ENCODE assay signal across 8 cellular contexts in the genomic region with DNA sequence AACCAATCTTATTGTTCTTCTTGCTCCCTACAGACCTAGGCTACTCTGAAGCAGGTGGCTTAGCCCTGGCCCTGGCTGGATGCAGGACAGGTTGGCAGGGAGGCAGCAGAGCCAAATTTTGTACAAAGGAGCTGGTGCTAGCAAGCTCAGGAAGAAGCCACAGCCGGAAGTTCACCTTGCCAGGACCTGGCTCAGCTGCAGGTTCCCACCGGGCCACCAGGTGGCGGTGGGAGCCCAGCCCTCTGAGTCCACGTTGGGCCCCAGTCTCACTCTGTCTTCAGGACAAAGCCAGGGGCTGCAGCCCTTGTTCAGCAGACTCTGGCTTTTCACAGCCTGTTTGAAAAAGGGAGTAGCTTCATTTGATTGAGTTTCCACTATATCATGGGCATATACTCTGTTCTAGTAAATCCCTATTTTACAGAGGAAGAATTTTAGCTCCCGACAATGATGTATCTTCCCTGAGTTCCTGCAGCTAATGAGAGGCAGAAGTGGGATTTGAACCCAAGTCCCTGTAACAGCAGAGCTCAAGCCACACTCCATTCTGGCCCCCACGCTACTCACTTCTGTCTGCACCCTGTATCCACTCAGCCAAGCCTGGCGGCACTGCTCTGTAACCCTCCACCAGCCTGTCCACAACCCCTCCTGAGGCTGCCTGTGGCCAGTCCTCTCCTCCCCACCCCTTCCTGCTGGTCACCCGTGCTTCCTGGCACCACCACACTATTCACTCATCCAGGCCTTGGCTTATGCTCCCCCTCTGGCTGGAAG. TPM values are rescaled to one million over a fixed set of nuclear protein-coding genes. Genes with fewer than 3 reads are reported as not detected.
DNase-seq lines count a peak whose midpoint lies in the region; ATAC-seq, FAIRE-seq and TF ChIP-seq lines count a peak whose summit lies in the region.

No MANE protein-coding gene starts in this region.

- ATAC-seq in HG03039 (IDR thresholded peaks at IDR 0.05; ENCODE audit: unreplicated experiment) (peak; percentile 36), K562 (peak; percentile 72), HG02763 (IDR thresholded peaks at IDR 0.05; ENCODE audit: unreplicated experiment) (no peak)

- peak overlapping the region; percentile 90 for H2AFZ ChIP-seq in K562 (ENCODE audit: low read depth, low read length)

- in situ Hi-C loops in K562 (cut with MboI): loop anchor here (5.0 kb wide), 1 partner anchor 51 kb away; no protein-coding TSS in a partner anchor

- H3K9me1 ChIP-seq in K562 (ENCODE audit: control insufficient read depth, insufficient read depth, low read length): no peaks in the 10 kb centered on the region

- no peak overlapping the region; the same call in 1 of the 2 replicates for H3K4me2 ChIP-seq in K562 (ENCODE audit: insufficient read depth, low read length)

- H3K27me3 ChIP-seq in K562 (ENCODE audit: control insufficient read depth in 2 of 2, insufficient read depth in 2 of 2, low read length in 2 of 2) (no peaks in the 10 kb centered on the region), skeletal muscle tissue (ENCODE audit: control insufficient read depth in 3 of 3, insufficient read depth in 3 of 3, low read length in 3 of 3) (no peaks in the 10 kb centered on the region)

- H3K36me3 ChIP-seq in K562 (ENCODE audit: control insufficient read depth, insufficient read depth, low read length) (peaks cover 11% of the 10 kb centered on the region; the same call in 2 of the 3 replicates), skeletal muscle tissue (ENCODE audit: control insufficient read depth in 3 of 3, insufficient read depth in 3 of 3, low read length in 3 of 3) (peaks cover 5 to 9% (median 8%) of the 10 kb centered on the region in 3 donors)

- WGBS in K562 (ENCODE audit: insufficient coverage, low coverage, missing lambda C conversion rate): 28% methylated on average over 8 of the region's 8 CpGs

- peaks cover 7% of the 10 kb centered on the region for H4K20me1 ChIP-seq in K562 (replicated peaks; ENCODE audit: control insufficient read depth, insufficient read depth, low read length)

- H3K9me3 ChIP-seq in K562 (replicated peaks; ENCODE audit: control insufficient read depth, insufficient read depth, low read depth, low read length) (no peaks in the 10 kb centered on the region), skeletal muscle tissue (ENCODE audit: control insufficient read depth in 3 of 3, low read length in 3 of 3) (no peaks in the 10 kb centered on the region)

- H3K9ac ChIP-seq in K562 (ENCODE audit: insufficient read depth in 1 of 2, low read depth in 2 of 2, low read length in 2 of 2) (peak overlapping the region; percentile 86 to 99), skeletal muscle tissue (ENCODE audit: low read depth in 1 of 3, low read length in 3 of 3) (peak overlapping the region in 2 of 3 donors; percentile 3 to 71)

- DNase-seq in NCI-H2107 (lab: John Stamatoyannopoulos, UW): peak; percentile 81
- DNase-seq in UCSD-AML1 (lab: John Stamatoyannopoulos, UW; ENCODE audit: unreplicated experiment): peak; percentile 81
- DNase-seq in K562 (ENCODE audit: extremely low read depth in 1 of 4, low spot score in 3 of 4): peak; percentile 82 to 93 (median 86)
- DNase-seq in iPS DF 19.7 (ENCODE audit: low read depth, low spot score): peak; percentile 45

- intact Hi-C loops in K562 (cut with micrococcal nuclease): loop anchor here (1.0 kb wide), 1 partner anchor 49 kb away; no protein-coding TSS in a partner anchor

- peak; percentile 97 for TF ChIP-seq CTCF in GM12875 (IDR thresholded peaks at IDR 0.05; ENCODE audit: borderline replicate concordance, insufficient read depth, low read depth, low read length)
- peak; percentile 96 to 98 (median 98) for TF ChIP-seq CTCF in K562 (IDR thresholded peaks at IDR 0.05 in 2 of 3, conservative IDR thresholded peaks at IDR 0.05 in 1 of 3; ENCODE audit: insufficient read depth in 2 of 3, low read depth in 1 of 3, low read length in 3 of 3)

- BruUV-seq in K562 (replicated peaks; lab: Mats Ljungman, UMichigan): no TSS peak

- CTCF ChIA-PET in K562 (lab: Yijun Ruan, JAX; ENCODE audit: low intra/inter-chr PET ratio): interaction anchor here (0.6 to 8.5 kb wide), 5 partner anchors 49 to 292 kb away, joined by 3 to 135 read pairs (median 5); no protein-coding TSS in a partner anchor

- POLR2A ChIA-PET in K562 (lab: Yijun Ruan, JAX): interaction anchor here (0.7 to 3.2 kb wide), 14 partner anchors 9 to 1375 kb away, joined by 3 to 19 read pairs (median 4); a partner anchor contains a TSS

- TF ChIP-seq EP300 in K562 (IDR thresholded peaks at IDR 0.05; ENCODE audit: low read length): no peak

- peak overlapping the region; percentile 80 for H3K27ac ChIP-seq in K562 (ENCODE audit: extremely low read depth, low read depth, low read length)
- no peak overlapping the region for H3K27ac ChIP-seq in skeletal muscle tissue (ENCODE audit: low read depth, low read length)

- FAIRE-seq in K562 (lab: Jason Lieb, UNC): peak; percentile 80

- TF ChIP-seq RAD21 in K562 (CRISPR knock-in tag; conservative IDR thresholded peaks at IDR 0.05 in 1 of 2, IDR thresholded peaks at IDR 0.05 in 1 of 2): peak; percentile 97 to 99

- no peak for TF ChIP-seq POLR2A in K562 (conservative IDR thresholded peaks at IDR 0.05)

- H3K4me1 ChIP-seq in K562 (replicated peaks in 1 of 2; ENCODE audit: control insufficient read depth in 2 of 2, insufficient read depth in 2 of 2, low read length in 2 of 2) (peaks cover 41 to 65% of the 10 kb centered on the region in 2 experiments; a peak in 4 of 5 replicates), skeletal muscle tissue (ENCODE audit: control insufficient read depth in 3 of 3, insufficient read depth in 3 of 3, low read length in 3 of 3) (peaks cover 35 to 50% (median 36%) of the 10 kb centered on the region in 3 donors)

- H3K79me2 ChIP-seq in K562 (ENCODE audit: control insufficient read depth, insufficient read depth, low read length): peaks cover 33% of the 10 kb centered on the region

- H3K4me3 ChIP-seq in GM12875 (ENCODE audit: low read depth, low read length) (no peak overlapping the region), K562 (no peak overlapping the region), skeletal muscle tissue (ENCODE audit: low read length in 3 of 3) (no peak overlapping the region)

RNA-seq across cellular contexts. Expression of a gene that starts 3.3 kb away (rescaled TPM):
- total RNA-seq in K562 (2011; cell fraction: chromatin; rRNA removed; ENCODE audit: low replicate concordance): 149 and 318 TPM in 2 replicates
- 164 and 169 TPM in 2 replicates for total RNA-seq in K562 (2011; cell fraction: nucleolus; rRNA removed)
- total RNA-seq in K562 (2011; cell fraction: nucleoplasm; rRNA removed): 118 and 132 TPM in 2 replicates
- 28.5 and 35.2 TPM in 2 replicates for total RNA-seq in K562 (2014; rRNA removed)
- 12.0 and 13.9 TPM in 2 replicates for total RNA-seq in K562 (2014; rRNA removed; fragmentation: Illumina TruSeq; extraction: Trizol)
- 19.3 and 21.7 TPM in 2 replicates for total RNA-seq in K562 (2015; rRNA removed; fragmentation: Illumina TruSeq; extraction: Trizol)
- total RNA-seq in K562 (2021): 53.6 and 61.7 TPM in 2 replicates
- polyA plus RNA-seq in K562 (2011; rRNA removed): 30.8 and 58.0 TPM in 2 replicates
- polyA plus RNA-seq in K562 (2011; cell fraction: cytosol; rRNA removed): 40.7 and 63.4 TPM in 2 replicates
- polyA plus RNA-seq in K562 (2011; cell fraction: nucleus; rRNA removed): 222 and 275 TPM in 2 replicates
- 43.1 and 60.5 TPM in 2 replicates for polyA plus RNA-seq in K562 (2012)
- 34.0 and 36.6 TPM in 2 replicates for polyA plus RNA-seq in K562 (2014; fragmentation: Illumina TruSeq; extraction: Trizol)
- 1 to 10 TPM; 2.0 to 2.3 TPM for polyA plus RNA-seq in K562 (2014; fragmentation: Nextera tagmentation; extraction: Ambion mirVana)
- polyA plus RNA-seq in K562 (2014; rRNA removed): 45.6 and 52.6 TPM in 2 replicates
- 25.9 and 30.8 TPM in 2 replicates for polyA minus RNA-seq in K562 (2011; rRNA and poly(A)+ RNA removed)
- 27.2 and 40.0 TPM in 2 replicates for polyA minus RNA-seq in K562 (2011; cell fraction: cytosol; rRNA and poly(A)+ RNA removed)
- polyA minus RNA-seq in K562 (2011; cell fraction: nucleus; rRNA and poly(A)+ RNA removed): 62.5 and 67.2 TPM in 2 replicates
- 6.8 TPM for total RNA-seq in skeletal muscle tissue

RNA-seq across cellular contexts. Expression of a gene that starts 3.4 kb away (rescaled TPM):
- 556 and 576 TPM in 2 replicates for total RNA-seq in K562 (2011; cell fraction: chromatin; rRNA removed; ENCODE audit: low replicate concordance)
- total RNA-seq in K562 (2011; cell fraction: nucleolus; rRNA removed): 305 and 316 TPM in 2 replicates
- total RNA-seq in K562 (2011; cell fraction: nucleoplasm; rRNA removed): 405 and 524 TPM in 2 replicates
- 273 and 325 TPM in 2 replicates for total RNA-seq in K562 (2014; rRNA removed)
- total RNA-seq in K562 (2014; rRNA removed; fragmentation: Illumina TruSeq; extraction: Trizol): 237 and 239 TPM in 2 replicates
- total RNA-seq in K562 (2015; rRNA removed; fragmentation: Illumina TruSeq; extraction: Trizol): 250 and 251 TPM in 2 replicates
- total RNA-seq in K562 (2021): 307 and 322 TPM in 2 replicates
- 290 and 343 TPM in 2 replicates for polyA plus RNA-seq in K562 (2011; rRNA removed)
- 317 and 331 TPM in 2 replicates for polyA plus RNA-seq in K562 (2011; cell fraction: cytosol; rRNA removed)
- polyA plus RNA-seq in K562 (2011; cell fraction: nucleus; rRNA removed): 256 and 322 TPM in 2 replicates
- 149 and 169 TPM in 2 replicates for polyA plus RNA-seq in K562 (2012)
- 259 and 266 TPM in 2 replicates for polyA plus RNA-seq in K562 (2014; fragmentation: Illumina TruSeq; extraction: Trizol)
- 100 to 1,000 TPM; 172 to 361 TPM for polyA plus RNA-seq in K562 (2014; fragmentation: Nextera tagmentation; extraction: Ambion mirVana)
- polyA plus RNA-seq in K562 (2014; rRNA removed): 201 and 224 TPM in 2 replicates
- 588 and 731 TPM in 2 replicates for polyA minus RNA-seq in K562 (2011; rRNA and poly(A)+ RNA removed)
- 325 and 351 TPM in 2 replicates for polyA minus RNA-seq in K562 (2011; cell fraction: cytosol; rRNA and poly(A)+ RNA removed)
- polyA minus RNA-seq in K562 (2011; cell fraction: nucleus; rRNA and poly(A)+ RNA removed): 120 and 182 TPM in 2 replicates
- 215 TPM for total RNA-seq in skeletal muscle tissue

RNA-seq across cellular contexts. Expression of a gene that starts 25.3 kb away (rescaled TPM):
- 84.8 and 201 TPM in 2 replicates for total RNA-seq in K562 (2011; cell fraction: chromatin; rRNA removed; ENCODE audit: low replicate concordance)
- total RNA-seq in K562 (2011; cell fraction: nucleolus; rRNA removed): 195 and 226 TPM in 2 replicates
- total RNA-seq in K562 (2011; cell fraction: nucleoplasm; rRNA removed): 160 and 163 TPM in 2 replicates
- 29.2 and 42.5 TPM in 2 replicates for total RNA-seq in K562 (2014; rRNA removed)
- total RNA-seq in K562 (2014; rRNA removed; fragmentation: Illumina TruSeq; extraction: Trizol): 24.9 and 30.4 TPM in 2 replicates
- 36.9 and 37.6 TPM in 2 replicates for total RNA-seq in K562 (2015; rRNA removed; fragmentation: Illumina TruSeq; extraction: Trizol)
- total RNA-seq in K562 (2021): 59.9 and 70.2 TPM in 2 replicates
- polyA plus RNA-seq in K562 (2011; rRNA removed): 37.9 and 56.1 TPM in 2 replicates
- polyA plus RNA-seq in K562 (2011; cell fraction: cytosol; rRNA removed): 82.7 and 149 TPM in 2 replicates
- 86.4 and 134 TPM in 2 replicates for polyA plus RNA-seq in K562 (2011; cell fraction: nucleus; rRNA removed)
- polyA plus RNA-seq in K562 (2012): 57.1 and 64.6 TPM in 2 replicates
- polyA plus RNA-seq in K562 (2014; fragmentation: Illumina TruSeq; extraction: Trizol): 70.2 and 78.9 TPM in 2 replicates
- polyA plus RNA-seq in K562 (2014; fragmentation: Nextera tagmentation; extraction: Ambion mirVana): 10 to 100 TPM; 30.1 to 44.3 TPM
- 43.0 and 46.7 TPM in 2 replicates for polyA plus RNA-seq in K562 (2014; rRNA removed)
- 41.6 and 59.3 TPM in 2 replicates for polyA minus RNA-seq in K562 (2011; rRNA and poly(A)+ RNA removed)
- 30.1 and 37.2 TPM in 2 replicates for polyA minus RNA-seq in K562 (2011; cell fraction: cytosol; rRNA and poly(A)+ RNA removed)
- 16.8 and 17.4 TPM in 2 replicates for polyA minus RNA-seq in K562 (2011; cell fraction: nucleus; rRNA and poly(A)+ RNA removed)
- total RNA-seq in skeletal muscle tissue: 9.9 TPM

RNA-seq across cellular contexts. Expression of a gene that starts 25.8 kb away (rescaled TPM):
- 261 and 425 TPM in 2 replicates for total RNA-seq in K562 (2011; cell fraction: chromatin; rRNA removed; ENCODE audit: low replicate concordance)
- 218 and 247 TPM in 2 replicates for total RNA-seq in K562 (2011; cell fraction: nucleolus; rRNA removed)
- 293 and 351 TPM in 2 replicates for total RNA-seq in K562 (2011; cell fraction: nucleoplasm; rRNA removed)
- total RNA-seq in K562 (2014; rRNA removed) (23.2 and 26.4 TPM in 2 replicates), K562 (2014; rRNA removed; fragmentation: Illumina TruSeq; extraction: Trizol) (55.8 and 58.0 TPM in 2 replicates), K562 (2015; rRNA removed; fragmentation: Illumina TruSeq; extraction: Trizol) (63.1 and 63.3 TPM in 2 replicates), K562 (2021) (56.2 and 70.1 TPM in 2 replicates), skeletal muscle tissue (18.8 TPM)
- polyA plus RNA-seq in K562 (2011; rRNA removed) (150 and 168 TPM in 2 replicates), K562 (2014; fragmentation: Illumina TruSeq; extraction: Trizol) (102 and 109 TPM in 2 replicates), K562 (2014; fragmentation: Nextera tagmentation; extraction: Ambion mirVana) (100 to 1,000 TPM; 127 to 146 TPM), K562 (2014; rRNA removed) (62.7 and 86.7 TPM in 2 replicates)
- polyA plus RNA-seq in K562 (2011; cell fraction: cytosol; rRNA removed): 109 and 130 TPM in 2 replicates
- polyA plus RNA-seq in K562 (2011; cell fraction: nucleus; rRNA removed): 205 and 226 TPM in 2 replicates
- 42.4 and 48.0 TPM in 2 replicates for polyA plus RNA-seq in K562 (2012)
- polyA minus RNA-seq in K562 (2011; rRNA and poly(A)+ RNA removed): 81.9 and 101 TPM in 2 replicates
- 14.3 and 21.3 TPM in 2 replicates for polyA minus RNA-seq in K562 (2011; cell fraction: cytosol; rRNA and poly(A)+ RNA removed)
- 59.1 and 81.3 TPM in 2 replicates for polyA minus RNA-seq in K562 (2011; cell fraction: nucleus; rRNA and poly(A)+ RNA removed)

RNA-seq across cellular contexts. Expression of a gene that starts 41.2 kb away (rescaled TPM):
- 6.5 and 15.9 TPM in 2 replicates for total RNA-seq in K562 (2011; cell fraction: chromatin; rRNA removed; ENCODE audit: low replicate concordance)
- total RNA-seq in K562 (2011; cell fraction: nucleolus; rRNA removed): 6.2 and 7.8 TPM in 2 replicates
- total RNA-seq in K562 (2011; cell fraction: nucleoplasm; rRNA removed): 7.5 and 7.9 TPM in 2 replicates
- 0.32 and 0.41 TPM in 2 replicates for total RNA-seq in K562 (2014; rRNA removed)
- 0.26 and 0.36 TPM in 2 replicates for total RNA-seq in K562 (2014; rRNA removed; fragmentation: Illumina TruSeq; extraction: Trizol)
- 0.38 and 0.65 TPM in 2 replicates for total RNA-seq in K562 (2015; rRNA removed; fragmentation: Illumina TruSeq; extraction: Trizol)
- total RNA-seq in K562 (2021): 0.74 and 1.1 TPM in 2 replicates
- polyA plus RNA-seq in K562 (2011; rRNA removed): 0.60 and 0.89 TPM in 2 replicates
- polyA plus RNA-seq in K562 (2011; cell fraction: cytosol; rRNA removed): 0.73 and 1.1 TPM in 2 replicates
- 3.0 and 3.8 TPM in 2 replicates for polyA plus RNA-seq in K562 (2011; cell fraction: nucleus; rRNA removed)
- 0.82 and 1.8 TPM in 2 replicates for polyA plus RNA-seq in K562 (2012)
- 0.48 and 0.67 TPM in 2 replicates for polyA plus RNA-seq in K562 (2014; fragmentation: Illumina TruSeq; extraction: Trizol)
- under 1 TPM in 1 of 2 experiments, not detected in 1; 0.06 TPM for polyA plus RNA-seq in K562 (2014; fragmentation: Nextera tagmentation; extraction: Ambion mirVana)
- 0.86 and 1.6 TPM in 2 replicates for polyA plus RNA-seq in K562 (2014; rRNA removed)
- polyA minus RNA-seq in K562 (2011; rRNA and poly(A)+ RNA removed): 0.46 and 0.57 TPM in 2 replicates
- polyA minus RNA-seq in K562 (2011; cell fraction: cytosol; rRNA and poly(A)+ RNA removed): not detected in 2 replicates
- 1.2 and 2.2 TPM in 2 replicates for polyA minus RNA-seq in K562 (2011; cell fraction: nucleus; rRNA and poly(A)+ RNA removed)
- 1.0 TPM for total RNA-seq in skeletal muscle tissue
